ENCODE assay signal across 8 cellular contexts in the genomic region with DNA sequence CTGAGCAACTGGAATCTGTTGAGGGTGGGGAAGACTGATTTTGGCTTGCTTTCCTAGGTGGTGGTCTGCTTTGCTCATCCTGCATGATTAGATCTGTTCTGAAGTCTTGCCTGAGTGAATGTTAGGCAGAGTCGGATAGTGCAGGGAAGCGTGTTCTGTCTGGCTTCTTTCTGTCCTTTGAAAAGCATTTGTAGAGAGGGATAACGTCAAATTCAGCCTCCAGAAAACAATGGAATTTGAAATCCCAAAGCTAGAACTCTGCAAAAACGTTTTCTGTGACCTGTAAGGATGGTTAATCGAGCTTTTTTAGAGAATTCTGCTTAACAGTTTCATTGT. TPM values are rescaled to one million over a fixed set of nuclear protein-coding genes. Genes with fewer than 3 reads are reported as not detected.
DNase-seq lines count a peak whose midpoint lies in the region; ATAC-seq, FAIRE-seq and TF ChIP-seq lines count a peak whose summit lies in the region.

No MANE protein-coding gene starts in this region.

- peak overlapping the region; percentile 95 for H3K4me3 Mint-ChIP-seq in activated CD4-positive, alpha-beta T cell treated with anti-CD3 and anti-CD28 coated beads, Interleukin-2, amount 10 ng/mL, durations not matched to agents 24 days and 14 days

- WGBS in K562 (ENCODE audit: insufficient coverage, low coverage, missing lambda C conversion rate): 14% methylated on average over 5 of the region's 5 CpGs
- 15 to 29% methylated on average over 5 of the region's 5 CpGs for WGBS in lower leg skin, 2 donors
- WGBS in thyroid gland, 2 donors: 25% methylated on average over 5 of the region's 5 CpGs

- TF ChIP-seq RAD21 in K562 (CRISPR knock-in tag; conservative IDR thresholded peaks at IDR 0.05 in 1 of 2, IDR thresholded peaks at IDR 0.05 in 1 of 2): no peak

- in situ Hi-C loops in K562 (cut with MboI): no loop called here

- peak overlapping the region; percentile 16 to 98; a peak in 1 of 4 replicates for H3K9ac ChIP-seq in K562 (ENCODE audit: insufficient read depth in 1 of 2, low read depth in 2 of 2, low read length in 2 of 2)

- no peak overlapping the region for H3K27ac ChIP-seq in K562 (ENCODE audit: extremely low read depth, low read depth, low read length)
- H3K27ac ChIP-seq in thyroid gland: no peak overlapping the region

- H3K36me3 Mint-ChIP-seq in activated CD4-positive, alpha-beta T cell treated with anti-CD3 and anti-CD28 coated beads, Interleukin-2, amount 10 ng/mL, durations not matched to agents 24 days and 14 days (ENCODE audit: low read depth): no peaks in the 10 kb centered on the region

- DNase-seq in activated CD4-positive, alpha-beta T cell treated with anti-CD3 and anti-CD28 coated beads, Interleukin-2, amount 10 ng/mL, durations not matched to agents 24 days and 14 days: no peak
- DNase-seq in activated CD4-positive, alpha-beta T cell treated with anti-CD3 and anti-CD28 coated beads for 1 hour: no peak
- no peak for DNase-seq in K562 (ENCODE audit: extremely low read depth in 1 of 4, low spot score in 3 of 4)
- DNase-seq in lower leg skin (ENCODE audit: low spot score in 2 of 2): no peak
- no peak for DNase-seq in thyroid gland
- no peak for DNase-seq in COLO668 (lab: John Stamatoyannopoulos, UW; ENCODE audit: unreplicated experiment)

- H3K27me3 ChIP-seq in K562 (ENCODE audit: control insufficient read depth in 2 of 2, insufficient read depth in 2 of 2, low read length in 2 of 2) (no peaks in the 10 kb centered on the region; a peak in 1 of 5 replicates), thyroid gland (no peaks in the 10 kb centered on the region)

- no TSS peak for BruUV-seq in K562 (replicated peaks; lab: Mats Ljungman, UMichigan)

- peaks cover 23 to 41% of the 10 kb centered on the region in 2 experiments for H3K4me1 ChIP-seq in K562 (replicated peaks in 1 of 2; ENCODE audit: control insufficient read depth in 2 of 2, insufficient read depth in 2 of 2, low read length in 2 of 2)
- no peaks in the 10 kb centered on the region for H3K4me1 ChIP-seq in thyroid gland

- intact Hi-C loops in activated CD4-positive, alpha-beta T cell treated with anti-CD3 and anti-CD28 coated beads, Interleukin-2, amount 10 ng/mL, durations not matched to agents 24 days and 14 days (cut with micrococcal nuclease): loop anchor here (5.0 to 10.0 kb wide), 2 partner anchors 250 to 933 kb away; a partner anchor contains a TSS
- intact Hi-C loops in K562 (cut with micrococcal nuclease): loop anchor here (10.0 kb wide), 1 partner anchor 303 kb away; no protein-coding TSS in a partner anchor
- intact Hi-C loops in lower leg skin (cut with DNase I; ENCODE audit: low total_unique reads): no loop called here
- intact Hi-C loops in thyroid gland (cut with DNase I): no loop called here

- H2AFZ ChIP-seq in K562 (ENCODE audit: low read depth, low read length): no peak overlapping the region

- ATAC-seq in K562 (no peak), HG03196 (IDR thresholded peaks at IDR 0.05; ENCODE audit: unreplicated experiment) (no peak), GM18907 (IDR thresholded peaks at IDR 0.05; ENCODE audit: unreplicated experiment) (no peak)

- H3K9me3 ChIP-seq in K562 (replicated peaks; ENCODE audit: control insufficient read depth, insufficient read depth, low read depth, low read length) (no peaks in the 10 kb centered on the region), thyroid gland (no peaks in the 10 kb centered on the region)

- H3K4me3 ChIP-seq in K562 (peak overlapping the region; percentile 65), lower leg skin (ENCODE audit: low read depth, poor library complexity, severe bottlenecking) (peak overlapping the region; percentile 98), thyroid gland (replicated peaks in 1 of 3) (peak overlapping the region; percentile 67 to 89 (median 76))

- no peaks in the 10 kb centered on the region for H3K9me1 ChIP-seq in K562 (ENCODE audit: control insufficient read depth, insufficient read depth, low read length)

- H3K9me3 Mint-ChIP-seq in activated CD4-positive, alpha-beta T cell treated with anti-CD3 and anti-CD28 coated beads, Interleukin-2, amount 10 ng/mL, durations not matched to agents 24 days and 14 days: no peaks in the 10 kb centered on the region

- CTCF ChIA-PET in K562 (lab: Yijun Ruan, JAX; ENCODE audit: low intra/inter-chr PET ratio): no interaction called here

- H3K79me2 ChIP-seq in K562 (ENCODE audit: control insufficient read depth, insufficient read depth, low read length): 0 out of 3 replicates have a peak, but pooled peaks cover 3% of the 10 kb centered on the region

- no peak for FAIRE-seq in K562 (lab: Jason Lieb, UNC)

- POLR2A ChIA-PET in K562 (lab: Yijun Ruan, JAX): interaction anchor here (0.6 to 1.4 kb wide), 3 partner anchors 13 to 870 kb away, joined by 3 read pairs; no protein-coding TSS in a partner anchor

- H3K27me3 Mint-ChIP-seq in activated CD4-positive, alpha-beta T cell treated with anti-CD3 and anti-CD28 coated beads, Interleukin-2, amount 10 ng/mL, durations not matched to agents 24 days and 14 days: peaks cover 46% of the 10 kb centered on the region

- H3K4me2 ChIP-seq in K562 (ENCODE audit: insufficient read depth, low read length): peak overlapping the region; percentile 76

- peaks cover 20% of the 10 kb centered on the region for H3K4me1 Mint-ChIP-seq in activated CD4-positive, alpha-beta T cell treated with anti-CD3 and anti-CD28 coated beads, Interleukin-2, amount 10 ng/mL, durations not matched to agents 24 days and 14 days

- H4K20me1 ChIP-seq in K562 (replicated peaks; ENCODE audit: control insufficient read depth, insufficient read depth, low read length): peaks cover 7% of the 10 kb centered on the region; the same call in 1 of the 2 replicates

- H3K27ac Mint-ChIP-seq in activated CD4-positive, alpha-beta T cell treated with anti-CD3 and anti-CD28 coated beads, Interleukin-2, amount 10 ng/mL, durations not matched to agents 24 days and 14 days: no peak overlapping the region

- no peak for TF ChIP-seq POLR2A in K562 (conservative IDR thresholded peaks at IDR 0.05)
- no peak for TF ChIP-seq POLR2A in lower leg skin (IDR thresholded peaks at IDR 0.05)
- TF ChIP-seq POLR2A in thyroid gland (IDR thresholded peaks at IDR 0.05): no peak

- no peak for TF ChIP-seq CTCF in K562 (IDR thresholded peaks at IDR 0.05 in 2 of 3, conservative IDR thresholded peaks at IDR 0.05 in 1 of 3; ENCODE audit: insufficient read depth in 2 of 3, low read depth in 1 of 3, low read length in 3 of 3)
- no peak for TF ChIP-seq CTCF in lower leg skin (IDR thresholded peaks at IDR 0.05)
- no peak for TF ChIP-seq CTCF in thyroid gland (IDR thresholded peaks at IDR 0.05)

- H3K36me3 ChIP-seq in K562 (ENCODE audit: control insufficient read depth, insufficient read depth, low read length): no peaks in the 10 kb centered on the region
- no peaks in the 10 kb centered on the region for H3K36me3 ChIP-seq in thyroid gland

- no peak for TF ChIP-seq EP300 in K562 (IDR thresholded peaks at IDR 0.05; ENCODE audit: low read length)

TF ChIP-seq in K562, 482 proteins besides CTCF, POLR2A, EP300 and RAD21:
- TF ChIP-seq SMARCA4 (IDR thresholded peaks at IDR 0.05) (0 out of 2 replicates have a peak, but pooled peaks have one; percentile 21), BACH1 (tag; IDR thresholded peaks at IDR 0.05) (no peak)

RNA-seq across cellular contexts. Expression of a gene that starts 1.4 kb away (rescaled TPM):
- total RNA-seq in activated CD4-positive, alpha-beta T cell treated with anti-CD3 and anti-CD28 coated beads, Interleukin-2, amount 10 ng/mL, durations not matched to agents 24 days and 14 days: 2.5 and 3.8 TPM in 2 replicates
- total RNA-seq in K562 (2011; cell fraction: chromatin; rRNA removed; ENCODE audit: low replicate concordance): 2.8 and 8.7 TPM in 2 replicates
- total RNA-seq in K562 (2011; cell fraction: nucleolus; rRNA removed): 1.7 and 2.2 TPM in 2 replicates
- total RNA-seq in K562 (2011; cell fraction: nucleoplasm; rRNA removed): 4.0 and 5.0 TPM in 2 replicates
- total RNA-seq in K562 (2014; rRNA removed) (6.5 and 8.2 TPM in 2 replicates), K562 (2014; rRNA removed; fragmentation: Illumina TruSeq; extraction: Trizol) (12.3 and 13.3 TPM in 2 replicates), K562 (2015; rRNA removed; fragmentation: Illumina TruSeq; extraction: Trizol) (10.4 and 11.3 TPM in 2 replicates), K562 (2021) (10.0 and 10.2 TPM in 2 replicates), lower leg skin (10 to 100 TPM; 10.3 to 18.0 (median 12.8) TPM), thyroid gland (10 to 100 TPM in 3 of 4 donors, 1 to 10 TPM in 1; 7.6 to 16.1 (median 11.9) TPM)
- polyA plus RNA-seq in K562 (2011; rRNA removed) (3.0 and 4.6 TPM in 2 replicates), K562 (2014; fragmentation: Illumina TruSeq; extraction: Trizol) (10.9 and 11.3 TPM in 2 replicates), K562 (2014; fragmentation: Nextera tagmentation; extraction: Ambion mirVana) (10 to 100 TPM; 10.0 to 12.0 TPM), K562 (2014; rRNA removed) (10.6 and 11.0 TPM in 2 replicates)
- 2.0 and 2.9 TPM in 2 replicates for polyA plus RNA-seq in K562 (2011; cell fraction: cytosol; rRNA removed)
- polyA plus RNA-seq in K562 (2011; cell fraction: nucleus; rRNA removed): 1.5 and 2.2 TPM in 2 replicates
- polyA plus RNA-seq in K562 (2012): 8.0 and 34.3 TPM in 2 replicates
- 5.2 and 6.8 TPM in 2 replicates for polyA minus RNA-seq in K562 (2011; rRNA and poly(A)+ RNA removed)
- 1.1 and 3.0 TPM in 2 replicates for polyA minus RNA-seq in K562 (2011; cell fraction: cytosol; rRNA and poly(A)+ RNA removed)
- 1.9 and 2.4 TPM in 2 replicates for polyA minus RNA-seq in K562 (2011; cell fraction: nucleus; rRNA and poly(A)+ RNA removed)

Comparison
In these comparisons a context has a peak if more than half of its experiments do, and no peak if none do; other contexts are left out.
1. intact Hi-C loops: an anchor here in activated CD4-positive, alpha-beta T cell treated with anti-CD3 and anti-CD28 coated beads, Interleukin-2, amount 10 ng/mL, durations not matched to agents 24 days and 14 days (5.0 to 10.0 kb wide) and K562 (10.0 kb wide); none called in lower leg skin and thyroid gland.